Comparison of ENCODE assay signal across 9 cellular contexts in genomic region chr17:77863814-77864161, GRCh38.
DNase-seq lines count a peak whose midpoint lies in the region; ATAC-seq and TF ChIP-seq lines count a peak whose summit lies in the region.
"Had no signal": no experiment of that assay in that cellular context is flagged by ENCODE, and none has a peak within 500 bp of the region (broad histone marks: within the 10 kb centered on the region; RNA-seq: fewer than 3 reads in every experiment).

No MANE protein-coding gene starts in this region.

- intact Hi-C loops in left ventricle myocardium inferior (cut with micrococcal nuclease): no loop called here

- H3K4me1 ChIP-seq in left ventricle myocardium inferior (peaks cover 31% of the 10 kb centered on the region), smooth muscle cell (ENCODE audit: low read depth) (no peaks in the 10 kb centered on the region)

- no peak for ATAC-seq in GM18858 (IDR thresholded peaks at IDR 0.05; ENCODE audit: unreplicated experiment)
- no peak for ATAC-seq in HG03378 (IDR thresholded peaks at IDR 0.05; ENCODE audit: unreplicated experiment)

- H3K9ac ChIP-seq in smooth muscle cell (ENCODE audit: low read depth): no peak overlapping the region

- H3K4me2 ChIP-seq in smooth muscle cell: peak overlapping the region; percentile 19

- H3K36me3 ChIP-seq in left ventricle myocardium inferior: no peaks in the 10 kb centered on the region
- H3K36me3 ChIP-seq in smooth muscle cell (ENCODE audit: low read depth): no peaks in the 10 kb centered on the region

- no peaks in the 10 kb centered on the region for H3K79me2 ChIP-seq in smooth muscle cell (ENCODE audit: low read depth)

- TF ChIP-seq CTCF in left ventricle myocardium inferior (IDR thresholded peaks at IDR 0.05; ENCODE audit: borderline replicate concordance): peak; percentile 8
- TF ChIP-seq CTCF in smooth muscle cell (IDR thresholded peaks at IDR 0.05; ENCODE audit: borderline replicate concordance, insufficient read depth, poor library complexity, severe bottlenecking): no peak

- peak; percentile 73 for DNase-seq in H4 (ENCODE audit: low spot score)
- peak; percentile 45 to 66 for DNase-seq in SHP77 (lab: John Stamatoyannopoulos, UW)
- peak; percentile 72 for DNase-seq in left ventricle myocardium inferior
- no peak for DNase-seq in smooth muscle cell (lab: John Stamatoyannopoulos, UW; ENCODE audit: unreplicated experiment)
- DNase-seq in activated gamma-delta T cell (lab: John Stamatoyannopoulos, UW): no peak
- no peak for DNase-seq in nucleus accumbens (lab: John Stamatoyannopoulos, UW)
- DNase-seq: NCI-H1048 had no signal

- H3K9me3 ChIP-seq in left ventricle myocardium inferior (replicated peaks) (no peaks in the 10 kb centered on the region), smooth muscle cell (replicated peaks; ENCODE audit: low read depth) (no peaks in the 10 kb centered on the region)

- peaks cover 3% of the 10 kb centered on the region for H3F3A ChIP-seq in smooth muscle cell (ENCODE audit: low read depth)

- H4K20me1 ChIP-seq in smooth muscle cell (ENCODE audit: low read depth): no peaks in the 10 kb centered on the region

- H3K27me3 ChIP-seq in left ventricle myocardium inferior (ENCODE audit: low read depth) (no peaks in the 10 kb centered on the region), smooth muscle cell (ENCODE audit: low read depth) (peaks cover 7% of the 10 kb centered on the region)

- H3K27ac ChIP-seq in left ventricle myocardium inferior (replicated peaks) (peak overlapping the region; percentile 73), smooth muscle cell (ENCODE audit: low read depth) (no peak overlapping the region)

- peak overlapping the region; percentile 21 for H2AFZ ChIP-seq in smooth muscle cell (ENCODE audit: low read depth)

- 38% methylated on average over 12 of the region's 12 CpGs for WGBS in smooth muscle cell (ENCODE audit: low lambda C conversion rate)

- peak overlapping the region; percentile 29 for H3K4me3 ChIP-seq in left ventricle myocardium inferior
- no peak overlapping the region for H3K4me3 ChIP-seq in smooth muscle cell

Comparison
In these comparisons a context has a peak if more than half of its experiments do, and no peak if none do; other contexts are left out.
1. DNase-seq: peak in H4 (single experiment), SHP77 (2 of 2) and left ventricle myocardium inferior (single experiment); none in smooth muscle cell (single experiment), activated gamma-delta T cell (single experiment) and nucleus accumbens (0 of 56).